8 cellular contexts compared by ENCODE assay signal in genomic region chr10:45000138-45000763, GRCh38. TPM values are rescaled to one million over a fixed set of nuclear protein-coding genes. Genes with fewer than 3 reads are reported as not detected.
DNase-seq lines count a peak whose midpoint lies in the region; ATAC-seq, FAIRE-seq and TF ChIP-seq lines count a peak whose summit lies in the region.

No MANE protein-coding gene starts in this region.

- no peaks in the 10 kb centered on the region for H3K9me3 ChIP-seq in pancreas

- H3K4me3 Mint-ChIP-seq in activated CD8-positive, alpha-beta memory T cell treated with anti-CD3 and anti-CD28 coated beads, Interleukin-2, amount 10 ng/mL, durations not matched to agents 7 days and 5 days = peak overlapping the region; percentile 88

- H3K27ac Mint-ChIP-seq in activated CD8-positive, alpha-beta memory T cell treated with anti-CD3 and anti-CD28 coated beads, Interleukin-2, amount 10 ng/mL, durations not matched to agents 7 days and 5 days = peak overlapping the region; percentile 95

- peaks cover 30 to 51% (median 39%) of the 10 kb centered on the region in 3 donors for H3K4me1 ChIP-seq in pancreas

- peaks cover 33% of the 10 kb centered on the region for H3K36me3 Mint-ChIP-seq in activated CD8-positive, alpha-beta memory T cell treated with anti-CD3 and anti-CD28 coated beads, Interleukin-2, amount 10 ng/mL, durations not matched to agents 7 days and 5 days

- no peak for FAIRE-seq in pancreas (lab: Jason Lieb, UNC)

- H3K36me3 ChIP-seq in pancreas = peaks cover 0 to 9% (median 0%) of the 10 kb centered on the region in 3 donors

- peak; percentile 2 for ATAC-seq in activated CD8-positive, alpha-beta memory T cell treated with anti-CD3 and anti-CD28 coated beads, Interleukin-2, amount 10 ng/mL, durations not matched to agents 7 days and 5 days
- ATAC-seq in pancreas (no peak), GM21367 (IDR thresholded peaks at IDR 0.05; ENCODE audit: unreplicated experiment) (no peak)

- 63 to 64% methylated on average over 12 of the region's 12 CpGs for WGBS in pancreas, 2 donors

- no peak for TF ChIP-seq CTCF in VCaP (conservative IDR thresholded peaks at IDR 0.05)
- no peak for TF ChIP-seq CTCF in pancreas (IDR thresholded peaks at IDR 0.05)

- no peaks in the 10 kb centered on the region for H3K27me3 Mint-ChIP-seq in activated CD8-positive, alpha-beta memory T cell treated with anti-CD3 and anti-CD28 coated beads, Interleukin-2, amount 10 ng/mL, durations not matched to agents 7 days and 5 days

- peak overlapping the region; percentile 100 for H3K27ac ChIP-seq in VCaP
- H3K27ac ChIP-seq in pancreas = peak overlapping the region; percentile 87 to 96 (median 95)

- no peaks in the 10 kb centered on the region for H3K27me3 ChIP-seq in pancreas

- H3K4me1 Mint-ChIP-seq in activated CD8-positive, alpha-beta memory T cell treated with anti-CD3 and anti-CD28 coated beads, Interleukin-2, amount 10 ng/mL, durations not matched to agents 7 days and 5 days = peaks cover 53% of the 10 kb centered on the region

- peaks cover 17% of the 10 kb centered on the region for H3K9me3 Mint-ChIP-seq in activated CD8-positive, alpha-beta memory T cell treated with anti-CD3 and anti-CD28 coated beads, Interleukin-2, amount 10 ng/mL, durations not matched to agents 7 days and 5 days (ENCODE audit: low read depth)

- DNase-seq in activated CD8-positive, alpha-beta memory T cell treated with anti-CD3 and anti-CD28 coated beads, Interleukin-2, amount 10 ng/mL, durations not matched to agents 7 days and 5 days = no peak
- no peak for DNase-seq in activated CD8-positive, alpha-beta memory T cell treated with anti-CD3 and anti-CD28 coated beads, Interleukin-2, amount 50 U/mL, for 48 hours
- DNase-seq in fibroblast of the conjunctiva (ENCODE audit: low read depth) (peak; percentile 82), pancreas (peak in 4 of 6 donors; percentile 38 to 58 (median 45)), DMS 273 treated with DMSO at 0.1 percent for 48 hours (lab: John Stamatoyannopoulos, UW) (no peak), NCI-H1930 (lab: John Stamatoyannopoulos, UW) (no peak)

- CTCF ChIA-PET in activated CD8-positive, alpha-beta memory T cell treated with anti-CD3 and anti-CD28 coated beads, Interleukin-2, amount 10 ng/mL, durations not matched to agents 7 days and 5 days (lab: Charles Lee) = interaction anchor here (0.7 to 1.1 kb wide), 2 partner anchors 27 to 67 kb away, joined by 3 to 4 read pairs; no protein-coding TSS in a partner anchor

- H3K4me3 ChIP-seq in pancreas = peak overlapping the region; percentile 47 to 68 (median 60)

- intact Hi-C loops in pancreas (cut with DNase I) = no loop called here

RNA-seq across cellular contexts. Expression of gene ZNF22, which starts 0.5 kb away (rescaled TPM):
- total RNA-seq in activated CD8-positive, alpha-beta memory T cell treated with anti-CD3 and anti-CD28 coated beads, Interleukin-2, amount 10 ng/mL, durations not matched to agents 7 days and 5 days = 10 to 100 TPM; 29.5 to 29.6 TPM
- total RNA-seq in pancreas = 10 to 100 TPM; 12.9 to 21.8 (median 20.0) TPM
- polyA plus RNA-seq in pancreas = 10 to 100 TPM; 12.6 to 18.9 TPM

RNA-seq across cellular contexts. Expression of gene DEPP1, which starts 21.6 kb away (rescaled TPM):
- under 1 TPM in 1 of 2 experiments, not detected in 1; 0.37 TPM for total RNA-seq in activated CD8-positive, alpha-beta memory T cell treated with anti-CD3 and anti-CD28 coated beads, Interleukin-2, amount 10 ng/mL, durations not matched to agents 7 days and 5 days
- 100 to 1,000 TPM in 4 of 6 donors, 10 to 100 TPM in 2; 68.9 to 222 (median 150) TPM for total RNA-seq in pancreas
- polyA plus RNA-seq in pancreas = 100 to 1,000 TPM; 217 to 270 TPM

RNA-seq across cellular contexts. Expression of gene RASSF4, which starts 40.6 kb away (rescaled TPM):
- total RNA-seq in activated CD8-positive, alpha-beta memory T cell treated with anti-CD3 and anti-CD28 coated beads, Interleukin-2, amount 10 ng/mL, durations not matched to agents 7 days and 5 days = 1 to 10 TPM; 1.2 to 3.1 TPM
- total RNA-seq in pancreas = 10 to 100 TPM; 13.9 to 76.8 (median 35.7) TPM
- polyA plus RNA-seq in pancreas = 100 to 1,000 TPM in 1 of 2 donors, 10 to 100 TPM in 1; 85.1 to 100 TPM

Comparison
In these comparisons a context has a peak if more than half of its experiments do, and no peak if none do; other contexts are left out.
1. DNase-seq: peak in fibroblast of the conjunctiva (single experiment) and pancreas (4 of 6); none in activated CD8-positive, alpha-beta memory T cell treated with anti-CD3 and anti-CD28 coated beads, Interleukin-2, amount 10 ng/mL, durations not matched to agents 7 days and 5 days (single experiment), activated CD8-positive, alpha-beta memory T cell treated with anti-CD3 and anti-CD28 coated beads, Interleukin-2, amount 50 U/mL, for 48 hours (single experiment), DMS 273 treated with DMSO at 0.1 percent for 48 hours (single experiment) and NCI-H1930 (0 of 2).
2. RNA of gene DEPP1, which starts 21.6 kb away (total RNA-seq): 68.9 to 222 TPM in pancreas; 0.37 TPM in activated CD8-positive, alpha-beta memory T cell treated with anti-CD3 and anti-CD28 coated beads, Interleukin-2, amount 10 ng/mL, durations not matched to agents 7 days and 5 days; every median in the first group is over 10 times any median in the second.